Comparison of ENCODE assay signal across 22 cellular contexts in genomic region chr14:98059106-98059505, GRCh38.
"Had no signal": no experiment of that assay in that cellular context is flagged by ENCODE, and none has a peak within 500 bp of the region (broad histone marks: within the 10 kb centered on the region; RNA-seq: fewer than 3 reads in every experiment).

No MANE protein-coding gene starts in this region.

- H3K4me3 Mint-ChIP-seq: natural killer cell treated with Interleukin-12 subunit alpha and Interleukin-12 subunit beta and Interleukin-15 and Interleukin-18, amount 100 ng/mL, for 72 hours; nephron progenitor cell; neural crest cell; stimulated activated effector memory CD8-positive, alpha-beta T cell treated with anti-CD3 and anti-CD28 coated beads, Interleukin-12 subunit alpha, Interleukin-12 subunit beta, amount 100 ng/mL, for 72 hours; stimulated activated naive B cell treated with anti-CD40 and anti-IgM and Interleukin-4, amounts not matched to agents 10 μg/mL and 1 μg/mL and 100 μg/mL, for 72 hours; stimulated activated naive CD8-positive, alpha-beta T cell treated with anti-CD3 and anti-CD28 coated beads, Interleukin-15, Interleukin-2, amounts not matched to agents 100 ng/mL and 50 ng/mL, for 24 hours had no signal

- H3K27me3 Mint-ChIP-seq: stimulated activated naive CD8-positive, alpha-beta T cell treated with anti-CD3 and anti-CD28 coated beads, Interleukin-15, Interleukin-2, amounts not matched to agents 100 ng/mL and 50 ng/mL, for 24 hours had no signal

- H3K27ac Mint-ChIP-seq: natural killer cell treated with Interleukin-12 subunit alpha and Interleukin-12 subunit beta and Interleukin-15 and Interleukin-18, amount 100 ng/mL, for 72 hours; nephron progenitor cell; progenitor cell of endocrine pancreas; stimulated activated effector memory CD8-positive, alpha-beta T cell treated with anti-CD3 and anti-CD28 coated beads, Interleukin-12 subunit alpha, Interleukin-12 subunit beta, amount 100 ng/mL, for 72 hours; stimulated activated naive B cell treated with anti-CD40 and anti-IgM and Interleukin-4, amounts not matched to agents 10 μg/mL and 1 μg/mL and 100 μg/mL, for 72 hours; stimulated activated naive CD8-positive, alpha-beta T cell treated with anti-CD3 and anti-CD28 coated beads, Interleukin-15, Interleukin-2, amounts not matched to agents 100 ng/mL and 50 ng/mL, for 24 hours had no signal

- H3K36me3 Mint-ChIP-seq: natural killer cell treated with Interleukin-12 subunit alpha and Interleukin-12 subunit beta and Interleukin-15 and Interleukin-18, amount 100 ng/mL, for 72 hours; stimulated activated effector memory CD8-positive, alpha-beta T cell treated with anti-CD3 and anti-CD28 coated beads, Interleukin-12 subunit alpha, Interleukin-12 subunit beta, amount 100 ng/mL, for 72 hours; stimulated activated naive B cell treated with anti-CD40 and anti-IgM and Interleukin-4, amounts not matched to agents 10 μg/mL and 1 μg/mL and 100 μg/mL, for 72 hours had no signal

- H3K9me3 Mint-ChIP-seq: natural killer cell treated with Interleukin-12 subunit alpha and Interleukin-12 subunit beta and Interleukin-15 and Interleukin-18, amount 100 ng/mL, for 72 hours; neural crest cell; stimulated activated effector memory CD8-positive, alpha-beta T cell treated with anti-CD3 and anti-CD28 coated beads, Interleukin-12 subunit alpha, Interleukin-12 subunit beta, amount 100 ng/mL, for 72 hours; stimulated activated naive CD8-positive, alpha-beta T cell treated with anti-CD3 and anti-CD28 coated beads, Interleukin-15, Interleukin-2, amounts not matched to agents 100 ng/mL and 50 ng/mL, for 24 hours had no signal

- H3K4me1 Mint-ChIP-seq: nephron progenitor cell; neural crest cell; stimulated activated effector memory CD8-positive, alpha-beta T cell treated with anti-CD3 and anti-CD28 coated beads, Interleukin-12 subunit alpha, Interleukin-12 subunit beta, amount 100 ng/mL, for 72 hours; stimulated activated naive B cell treated with anti-CD40 and anti-IgM and Interleukin-4, amounts not matched to agents 10 μg/mL and 1 μg/mL and 100 μg/mL, for 72 hours had no signal

- DNase-seq: nephron progenitor cell; nucleus accumbens; ovary; psoas muscle; right cardiac atrium; right lobe of liver; sigmoid colon; small intestine; stimulated activated CD4-positive, alpha-beta T cell treated with anti-CD3 and anti-CD28 coated beads, Interleukin-15, amount 100 ng/mL, for 24 hours; stimulated activated CD4-positive, alpha-beta T cell treated with anti-CD3 and anti-CD28 coated beads, Interleukin-2, amount 100 ng/mL, for 24 hours; stimulated activated CD4-positive, alpha-beta T cell treated with anti-CD3 and anti-CD28 coated beads, Interleukin-2, amount 100 ng/mL, for 48 hours; stimulated activated CD4-positive, alpha-beta T cell treated with anti-CD3 and anti-CD28 coated beads, Interleukin-4, amount 100 ng/mL, for 24 hours; stimulated activated naive B cell treated with anti-CD40 and anti-IgM and Interleukin-4, amounts not matched to agents 10 μg/mL and 1 μg/mL and 100 μg/mL, for 72 hours; stimulated activated naive CD4-positive, alpha-beta T cell treated with Interleukin-2 at 50 U/mL for 16 hours; stomach; thyroid gland; trophoblast cell had no signal
